ENCODE assay signal across 12 cellular contexts in the genomic region with DNA sequence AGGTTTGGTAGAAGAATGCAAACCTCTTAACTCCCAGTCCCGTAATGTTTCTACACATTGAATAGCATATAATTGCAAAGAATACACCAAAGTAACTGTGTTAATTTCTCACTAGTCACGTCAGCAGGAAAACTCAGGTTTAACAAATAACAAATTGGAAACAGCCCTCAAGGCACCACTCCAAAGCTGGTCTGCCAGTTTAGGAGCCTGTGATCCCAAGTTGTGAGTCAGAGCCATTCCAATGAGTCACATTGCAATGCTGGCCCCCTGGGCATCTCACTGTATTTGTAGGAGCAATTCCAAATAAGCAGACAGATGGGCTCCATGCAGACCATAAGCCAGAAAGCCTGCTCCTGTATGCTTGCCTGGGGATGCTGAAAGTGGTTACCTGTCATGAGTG.
A peak's percentile ranks its signal among the peaks of the same experiment; 100 is the strongest.
DNase-seq lines count a peak whose midpoint lies in the region; ATAC-seq and TF ChIP-seq lines count a peak whose summit lies in the region.
"Had no signal": no experiment of that assay in that cellular context is flagged by ENCODE, and none has a peak within 500 bp of the region (broad histone marks: within the 10 kb centered on the region; RNA-seq: fewer than 3 reads in every experiment).

No MANE protein-coding gene starts in this region.

- DNase-seq in Right ventricle myocardium inferior (ENCODE audit: missing footprints): peak; percentile 37
- DNase-seq in left ventricle myocardium superior: no peak
- peak; percentile 88 for DNase-seq in amniotic stem cell (lab: John Stamatoyannopoulos, UW)
- DNase-seq in iPS-NIHi11 (ENCODE audit: low spot score): peak; percentile 23
- no peak for DNase-seq in ecto neural progenitor cell (ENCODE audit: low spot score)
- no peak for DNase-seq in right lobe of liver
- DNase-seq in COR-L47 (lab: John Stamatoyannopoulos, UW): no peak
- no peak for DNase-seq in stimulated activated naive B cell treated with anti-CD40 and anti-IgM and Interleukin-4, amounts not matched to agents 10 μg/mL and 1 μg/mL and 100 μg/mL, for 72 hours
- DNase-seq: NCI-H146; stimulated activated CD4-positive, alpha-beta T cell treated with anti-CD3 and anti-CD28 coated beads, Interleukin-4, amount 100 ng/mL, for 4 hours had no signal

- H3K4me3 Mint-ChIP-seq in stimulated activated naive B cell treated with anti-CD40 and anti-IgM and Interleukin-4, amounts not matched to agents 10 μg/mL and 1 μg/mL and 100 μg/mL, for 72 hours: no peak overlapping the region
- H3K4me3 Mint-ChIP-seq: natural killer cell treated with Interleukin-12 subunit alpha and Interleukin-12 subunit beta and Interleukin-15 and Interleukin-18, amount 100 ng/mL, for 72 hours had no signal

- H3K27ac ChIP-seq in right lobe of liver: no peak overlapping the region
- H3K27ac ChIP-seq: tibial nerve had no signal

- ATAC-seq in Right ventricle myocardium inferior (no peak), left ventricle myocardium superior (no peak), right lobe of liver (no peak)
- no peak for ATAC-seq in stimulated activated naive B cell treated with anti-CD40 and anti-IgM and Interleukin-4, amounts not matched to agents 10 μg/mL and 1 μg/mL and 100 μg/mL, for 72 hours (replicated peaks)
- ATAC-seq: natural killer cell treated with Interleukin-12 subunit alpha and Interleukin-12 subunit beta and Interleukin-15 and Interleukin-18, amount 100 ng/mL, for 72 hours had no signal

- peaks cover 0 to 3% of the 10 kb centered on the region in 2 donors for H3K36me3 Mint-ChIP-seq in stimulated activated naive B cell treated with anti-CD40 and anti-IgM and Interleukin-4, amounts not matched to agents 10 μg/mL and 1 μg/mL and 100 μg/mL, for 72 hours
- H3K36me3 Mint-ChIP-seq: natural killer cell treated with Interleukin-12 subunit alpha and Interleukin-12 subunit beta and Interleukin-15 and Interleukin-18, amount 100 ng/mL, for 72 hours had no signal

- H3K36me3 ChIP-seq in right lobe of liver: no peaks in the 10 kb centered on the region
- H3K36me3 ChIP-seq: tibial nerve had no signal

- no peaks in the 10 kb centered on the region for H3K4me1 ChIP-seq in right lobe of liver

- intact Hi-C loops in Right ventricle myocardium inferior (cut with DNase I): no loop called here
- intact Hi-C loops in left ventricle myocardium superior (cut with micrococcal nuclease): no loop called here
- intact Hi-C loops in right lobe of liver (cut with DNase I): no loop called here

- TF ChIP-seq CTCF in right lobe of liver (IDR thresholded peaks at IDR 0.05): no peak

- WGBS in right lobe of liver (ENCODE audit: insufficient coverage, low coverage, low lambda C conversion rate, missing lambda C conversion rate): 89% methylated on average over 2 of the region's 2 CpGs

- no peaks in the 10 kb centered on the region for H3K27me3 Mint-ChIP-seq in stimulated activated naive B cell treated with anti-CD40 and anti-IgM and Interleukin-4, amounts not matched to agents 10 μg/mL and 1 μg/mL and 100 μg/mL, for 72 hours

- TF ChIP-seq POLR2A in right lobe of liver (IDR thresholded peaks at IDR 0.05): no peak

- H3K9me3 Mint-ChIP-seq in stimulated activated naive B cell treated with anti-CD40 and anti-IgM and Interleukin-4, amounts not matched to agents 10 μg/mL and 1 μg/mL and 100 μg/mL, for 72 hours: peaks cover 3 to 9% of the 10 kb centered on the region in 2 donors
- H3K9me3 Mint-ChIP-seq: natural killer cell treated with Interleukin-12 subunit alpha and Interleukin-12 subunit beta and Interleukin-15 and Interleukin-18, amount 100 ng/mL, for 72 hours had no signal

- H3K27me3 ChIP-seq in right lobe of liver: no peaks in the 10 kb centered on the region
- H3K27me3 ChIP-seq: tibial nerve had no signal

- no peak overlapping the region for H3K27ac Mint-ChIP-seq in stimulated activated naive B cell treated with anti-CD40 and anti-IgM and Interleukin-4, amounts not matched to agents 10 μg/mL and 1 μg/mL and 100 μg/mL, for 72 hours
- H3K27ac Mint-ChIP-seq: natural killer cell treated with Interleukin-12 subunit alpha and Interleukin-12 subunit beta and Interleukin-15 and Interleukin-18, amount 100 ng/mL, for 72 hours had no signal

- no peaks in the 10 kb centered on the region for H3K9me3 ChIP-seq in right lobe of liver
- H3K9me3 ChIP-seq: tibial nerve had no signal

- no peak overlapping the region for H3K4me3 ChIP-seq in right lobe of liver
- H3K4me3 ChIP-seq: tibial nerve had no signal

- peaks cover 24 to 44% of the 10 kb centered on the region in 2 donors for H3K4me1 Mint-ChIP-seq in stimulated activated naive B cell treated with anti-CD40 and anti-IgM and Interleukin-4, amounts not matched to agents 10 μg/mL and 1 μg/mL and 100 μg/mL, for 72 hours

Comparison
In these comparisons a context has a peak if more than half of its experiments do, and no peak if none do; other contexts are left out.
1. DNase-seq: peak in Right ventricle myocardium inferior (single experiment), amniotic stem cell (single experiment) and iPS-NIHi11 (single experiment); none in left ventricle myocardium superior (single experiment), ecto neural progenitor cell (single experiment), right lobe of liver (0 of 3), COR-L47 (single experiment) and stimulated activated naive B cell treated with anti-CD40 and anti-IgM and Interleukin-4, amounts not matched to agents 10 μg/mL and 1 μg/mL and 100 μg/mL, for 72 hours (single experiment).